20 cellular contexts compared by ENCODE assay signal in genomic region chr21:35953570-35953969, GRCh38.
DNase-seq lines count a peak whose midpoint lies in the region; ATAC-seq and TF ChIP-seq lines count a peak whose summit lies in the region.
"Had no signal": no experiment of that assay in that cellular context is flagged by ENCODE, and none has a peak within 500 bp of the region (broad histone marks: within the 10 kb centered on the region; RNA-seq: fewer than 3 reads in every experiment).

No MANE protein-coding gene starts in this region.

- no peaks in the 10 kb centered on the region for H3K36me3 Mint-ChIP-seq in GM23338 (ENCODE audit: low read depth)
- H3K36me3 Mint-ChIP-seq: activated CD4-positive, alpha-beta memory T cell treated with anti-CD3 and anti-CD28 coated beads for 36 hours; stimulated activated naive B cell treated with anti-CD40 and anti-IgM and Interleukin-4, amounts not matched to agents 10 μg/mL and 1 μg/mL and 100 μg/mL, for 72 hours had no signal

- no peak overlapping the region for H4K8ac ChIP-seq in trophoblast cell (ENCODE audit: low read depth, low read length)

- H3K27ac Mint-ChIP-seq in GM23338: no peak overlapping the region
- H3K27ac Mint-ChIP-seq: activated CD4-positive, alpha-beta memory T cell treated with anti-CD3 and anti-CD28 coated beads for 36 hours; HFFc6; stimulated activated naive B cell treated with anti-CD40 and anti-IgM and Interleukin-4, amounts not matched to agents 10 μg/mL and 1 μg/mL and 100 μg/mL, for 72 hours had no signal

- peaks cover 4% of the 10 kb centered on the region for H3K27me3 Mint-ChIP-seq in GM23338 (ENCODE audit: insufficient read depth, low read depth, poor library complexity)

- ATAC-seq in GM23338 (no peak), GM21576 (IDR thresholded peaks at IDR 0.05; ENCODE audit: unreplicated experiment) (no peak)
- ATAC-seq: gastrocnemius medialis; stimulated activated naive B cell treated with anti-CD40 and anti-IgM and Interleukin-4, amounts not matched to agents 10 μg/mL and 1 μg/mL and 100 μg/mL, for 72 hours had no signal

- WGBS in hepatocyte (ENCODE audit: low lambda C conversion rate, missing lambda C conversion rate): 41% methylated on average over 3 of the region's 3 CpGs
- WGBS in trophoblast cell (ENCODE audit: extremely low coverage, insufficient coverage, insufficient read length): no CpG with 5 or more reads among the region's 3 CpGs

- DNase-seq in astrocyte of the hippocampus (ENCODE audit: low read depth, low spot score) (peak; percentile 14), hepatocyte (ENCODE audit: low spot score) (peak; percentile 40), trophoblast cell (peak in 1 of 2 donors; percentile 49), GM23338 (ENCODE audit: low spot score) (no peak)
- no peak for DNase-seq in activated CD4-positive, alpha-beta T cell treated with anti-CD3 and anti-CD28 coated beads, Interleukin-2, amount 50 U/mL, for 1 hour
- DNase-seq: activated CD4-positive, alpha-beta memory T cell treated with anti-CD3 and anti-CD28 coated beads for 36 hours; activated naive CD4-positive, alpha-beta T cell; AML-193; aorta; gastrocnemius medialis; HFFc6; NCI-H69; SHP77; stimulated activated naive B cell treated with anti-CD40 and anti-IgM and Interleukin-4, amounts not matched to agents 10 μg/mL and 1 μg/mL and 100 μg/mL, for 72 hours; T-helper 1 cell had no signal

- no peaks in the 10 kb centered on the region for H3F3A ChIP-seq in GM23338 (replicated peaks; ENCODE audit: low read depth)

- H3K27ac ChIP-seq in HUES48 (ENCODE audit: low read depth, low read length) (peak overlapping the region; percentile 35), hepatocyte (peak overlapping the region; percentile 77), trophoblast cell (ENCODE audit: low read depth, low read length) (peak overlapping the region; percentile 72), GM23338 (ENCODE audit: low read depth) (no peak overlapping the region)
- H3K27ac ChIP-seq: coronary artery, gastrocnemius medialis, KMS-11, neutrophil had no signal

- no peak overlapping the region for H3K14ac ChIP-seq in trophoblast cell (ENCODE audit: low read length)

- H2BK12ac ChIP-seq in trophoblast cell (ENCODE audit: low read length): no peak overlapping the region

- no peak overlapping the region for H2AFZ ChIP-seq in hepatocyte
- no peak overlapping the region for H2AFZ ChIP-seq in trophoblast cell (ENCODE audit: insufficient read depth, low read length, poor library complexity)
- no peak overlapping the region for H2AFZ ChIP-seq in GM23338

- TF ChIP-seq CTCF in hepatocyte (IDR thresholded peaks at IDR 0.05; ENCODE audit: poor library complexity): no peak
- no peak for TF ChIP-seq CTCF in GM23338 (conservative IDR thresholded peaks at IDR 0.05; ENCODE audit: low read depth in 2 of 2)

- H3K9me3 Mint-ChIP-seq in GM23338: peaks cover 5% of the 10 kb centered on the region; the same call in 1 of the 3 replicates
- H3K9me3 Mint-ChIP-seq: activated CD4-positive, alpha-beta memory T cell treated with anti-CD3 and anti-CD28 coated beads for 36 hours had no signal

- H3K4me2 ChIP-seq in hepatocyte (no peak overlapping the region), trophoblast cell (ENCODE audit: low read length) (no peak overlapping the region), GM23338 (no peak overlapping the region)
- H3K4me2 ChIP-seq: KMS-11 had no signal

- H2BK5ac ChIP-seq in trophoblast cell (ENCODE audit: low read depth, low read length, poor library complexity): no peak overlapping the region

- H3K23ac ChIP-seq in trophoblast cell (ENCODE audit: low read length): no peak overlapping the region

- H3K4me3 Mint-ChIP-seq in GM23338: no peak overlapping the region
- H3K4me3 Mint-ChIP-seq: activated CD4-positive, alpha-beta memory T cell treated with anti-CD3 and anti-CD28 coated beads for 36 hours; HFFc6; stimulated activated naive B cell treated with anti-CD40 and anti-IgM and Interleukin-4, amounts not matched to agents 10 μg/mL and 1 μg/mL and 100 μg/mL, for 72 hours had no signal

- no peak overlapping the region for H3K4ac ChIP-seq in trophoblast cell (ENCODE audit: low read depth, low read length)

- no peaks in the 10 kb centered on the region for H3K9me3 ChIP-seq in HUES48 (ENCODE audit: control insufficient read depth, insufficient read depth, low read length)
- H3K9me3 ChIP-seq in hepatocyte (ENCODE audit: low read depth): no peaks in the 10 kb centered on the region
- peaks cover 3% of the 10 kb centered on the region for H3K9me3 ChIP-seq in trophoblast cell (ENCODE audit: insufficient read depth, low read depth, low read length)
- H3K9me3 ChIP-seq: gastrocnemius medialis, neutrophil had no signal

- no peak overlapping the region for H2AK5ac ChIP-seq in trophoblast cell (ENCODE audit: low read length)

- H3K9ac ChIP-seq in HUES48 (ENCODE audit: low read depth, low read length): no peak overlapping the region
- H3K9ac ChIP-seq in trophoblast cell (ENCODE audit: low read length): no peak overlapping the region
- H3K9ac ChIP-seq: KMS-11 had no signal

- no peaks in the 10 kb centered on the region for H3K4me1 ChIP-seq in HUES48 (ENCODE audit: control insufficient read depth, insufficient read depth, low read length)
- peaks cover 9% of the 10 kb centered on the region for H3K4me1 ChIP-seq in hepatocyte (ENCODE audit: insufficient read depth)
- peaks cover 4 to 6% of the 10 kb centered on the region in 2 experiments for H3K4me1 ChIP-seq in trophoblast cell (ENCODE audit: control insufficient read depth in 1 of 2, insufficient read depth in 2 of 2, low read length in 2 of 2)
- H3K4me1 ChIP-seq in GM23338 (ENCODE audit: insufficient read depth): no peaks in the 10 kb centered on the region
- H3K4me1 ChIP-seq: gastrocnemius medialis had no signal

- H3K79me2 ChIP-seq in hepatocyte (no peaks in the 10 kb centered on the region), trophoblast cell (ENCODE audit: control insufficient read depth, insufficient read depth, low read length, poor library complexity) (peaks cover 2% of the 10 kb centered on the region), GM23338 (replicated peaks; ENCODE audit: insufficient read depth) (no peaks in the 10 kb centered on the region)

- H3K27me3 ChIP-seq in HUES48 (ENCODE audit: control insufficient read depth, insufficient read depth, low read length) (no peaks in the 10 kb centered on the region), hepatocyte (no peaks in the 10 kb centered on the region), trophoblast cell (ENCODE audit: insufficient read depth, low read length) (no peaks in the 10 kb centered on the region), GM23338 (ENCODE audit: insufficient read depth) (no peaks in the 10 kb centered on the region)
- H3K27me3 ChIP-seq: gastrocnemius medialis had no signal

- H3K9me2 ChIP-seq in hepatocyte (replicated peaks; ENCODE audit: insufficient read depth): no peaks in the 10 kb centered on the region
- peaks cover 4% of the 10 kb centered on the region; the same call in 1 of the 2 replicates for H3K9me2 ChIP-seq in GM23338 (ENCODE audit: insufficient read depth)

- no peak overlapping the region for H3K18ac ChIP-seq in trophoblast cell (ENCODE audit: low read length)

- H4K20me1 ChIP-seq in hepatocyte (ENCODE audit: insufficient read depth, poor library complexity, severe bottlenecking) (no peaks in the 10 kb centered on the region), GM23338 (replicated peaks; ENCODE audit: insufficient read depth) (no peaks in the 10 kb centered on the region)

- H3K36me3 ChIP-seq in HUES48 (ENCODE audit: control insufficient read depth, insufficient read depth, low read length) (no peaks in the 10 kb centered on the region), hepatocyte (replicated peaks; ENCODE audit: insufficient read depth, low read depth) (no peaks in the 10 kb centered on the region), trophoblast cell (ENCODE audit: control insufficient read depth in 1 of 2, insufficient read depth in 2 of 2, low read length in 2 of 2) (no peaks in the 10 kb centered on the region), GM23338 (ENCODE audit: insufficient read depth) (no peaks in the 10 kb centered on the region)
- H3K36me3 ChIP-seq: gastrocnemius medialis, neutrophil had no signal

- no peaks in the 10 kb centered on the region for H3K4me1 Mint-ChIP-seq in GM23338
- H3K4me1 Mint-ChIP-seq: stimulated activated naive B cell treated with anti-CD40 and anti-IgM and Interleukin-4, amounts not matched to agents 10 μg/mL and 1 μg/mL and 100 μg/mL, for 72 hours had no signal

- no peak overlapping the region for H3K4me3 ChIP-seq in HUES48 (ENCODE audit: low read depth, low read length)
- H3K4me3 ChIP-seq in hepatocyte: no peak overlapping the region
- no peak overlapping the region for H3K4me3 ChIP-seq in trophoblast cell (ENCODE audit: low read depth, low read length)
- no peak overlapping the region for H3K4me3 ChIP-seq in GM23338
- H3K4me3 ChIP-seq: coronary artery, gastrocnemius medialis had no signal

- H2BK120ac ChIP-seq in trophoblast cell (ENCODE audit: insufficient read depth, low read length, poor library complexity): no peak overlapping the region

- no peak overlapping the region for H4K91ac ChIP-seq in trophoblast cell (ENCODE audit: low read depth, low read length)

- H4K12ac ChIP-seq in trophoblast cell (ENCODE audit: low read depth, low read length): no peak overlapping the region

- peaks cover 14% of the 10 kb centered on the region for H3K79me1 ChIP-seq in trophoblast cell (ENCODE audit: low read length)

TF ChIP-seq in GM23338, 12 proteins besides CTCF, POLR2A, EP300 and RAD21 (continues in another document):
- TF ChIP-seq ETS1 (IDR thresholded peaks at IDR 0.05) (no peak), NANOG (IDR thresholded peaks at IDR 0.05; ENCODE audit: borderline replicate concordance) (no peak), JUNB (IDR thresholded peaks at IDR 0.05; ENCODE audit: unreplicated experiment) (no peak)

Comparison
In these comparisons a context has a peak if more than half of its experiments do, and no peak if none do; other contexts are left out.
1. DNase-seq: peak in astrocyte of the hippocampus (single experiment) and hepatocyte (single experiment); none in GM23338 (single experiment) and activated CD4-positive, alpha-beta T cell treated with anti-CD3 and anti-CD28 coated beads, Interleukin-2, amount 50 U/mL, for 1 hour (single experiment).